In genomic region chr12:31967569-31967968, GRCh38 we compare ENCODE assay signal across 20 cellular contexts. TPM values are rescaled to one million over a fixed set of nuclear protein-coding genes. Genes with fewer than 3 reads are reported as not detected.
A peak's percentile ranks its signal among the peaks of the same experiment; 100 is the strongest.
DNase-seq lines count a peak whose midpoint lies in the region; ATAC-seq and TF ChIP-seq lines count a peak whose summit lies in the region.
"Had no signal": no experiment of that assay in that cellular context is flagged by ENCODE, and none has a peak within 500 bp of the region (broad histone marks: within the 10 kb centered on the region; RNA-seq: fewer than 3 reads in every experiment).

No MANE protein-coding gene starts in this region.

- no peaks in the 10 kb centered on the region for H3K27me3 Mint-ChIP-seq in CD4-positive, CD25-positive, alpha-beta regulatory T cell
- no peaks in the 10 kb centered on the region for H3K27me3 Mint-ChIP-seq in CD8-positive, alpha-beta memory T cell
- no peaks in the 10 kb centered on the region for H3K27me3 Mint-ChIP-seq in activated T-helper 17 cell treated with anti-CD3 and anti-CD28 coated beads, Interleukin-2, amount 50 U/mL, for 72 hours
- H3K27me3 Mint-ChIP-seq in naive B cell = no peaks in the 10 kb centered on the region
- H3K27me3 Mint-ChIP-seq: activated CD4-positive, alpha-beta T cell treated with anti-CD3 and anti-CD28 coated beads, Interleukin-2, amount 10 ng/mL, durations not matched to agents 7 days and 5 days had no signal

- CTCF ChIA-PET in CD8-positive, alpha-beta memory T cell (lab: Charles Lee) = interaction anchor here (1.5 kb wide), 1 partner anchor 70 kb away, joined by 6 read pairs; no protein-coding TSS in a partner anchor

- peaks cover 90% of the 10 kb centered on the region for H3K36me3 ChIP-seq in CD4-positive, CD25-positive, alpha-beta regulatory T cell (ENCODE audit: control insufficient read depth, insufficient read depth, low read length)
- H3K36me3 ChIP-seq in CD8-positive, alpha-beta memory T cell (ENCODE audit: insufficient read depth, low read length) = peaks cover 47% of the 10 kb centered on the region
- H3K36me3 ChIP-seq in uterus (no peaks in the 10 kb centered on the region), heart right ventricle (peaks cover 0 to 81% (median 21%) of the 10 kb centered on the region in 9 donors)

- H3K9me3 ChIP-seq in CD4-positive, CD25-positive, alpha-beta regulatory T cell (ENCODE audit: control insufficient read depth in 2 of 2, low read length in 2 of 2) = peaks cover 18 to 23% of the 10 kb centered on the region in 2 experiments
- peaks cover 8% of the 10 kb centered on the region for H3K9me3 ChIP-seq in CD8-positive, alpha-beta memory T cell (ENCODE audit: low read length)
- H3K9me3 ChIP-seq in uterus (peaks cover 0 to 3% of the 10 kb centered on the region in 2 donors), heart right ventricle (peaks cover 0 to 12% (median 0%) of the 10 kb centered on the region in 11 donors)
- H3K9me3 ChIP-seq: testis had no signal

- H3K4me1 Mint-ChIP-seq in CD4-positive, CD25-positive, alpha-beta regulatory T cell = peaks cover 20 to 85% (median 63%) of the 10 kb centered on the region in 4 donors
- H3K4me1 Mint-ChIP-seq in CD8-positive, alpha-beta memory T cell = peaks cover 76 to 96% (median 93%) of the 10 kb centered on the region in 3 donors
- H3K4me1 Mint-ChIP-seq in activated T-helper 17 cell treated with anti-CD3 and anti-CD28 coated beads, Interleukin-2, amount 50 U/mL, for 72 hours = peaks cover 48% of the 10 kb centered on the region
- H3K4me1 Mint-ChIP-seq in naive B cell = peaks cover 55 to 86% (median 72%) of the 10 kb centered on the region in 3 donors

- H3K27ac ChIP-seq in CD4-positive, CD25-positive, alpha-beta regulatory T cell (ENCODE audit: insufficient read depth, low read length, poor library complexity, severe bottlenecking) = peak overlapping the region; percentile 62
- H3K27ac ChIP-seq in CD8-positive, alpha-beta memory T cell (ENCODE audit: low read depth, low read length) = no peak overlapping the region
- H3K27ac ChIP-seq in uterus = no peak overlapping the region
- H3K27ac ChIP-seq in heart right ventricle = peak overlapping the region in 5 of 10 donors; percentile 11 to 72 (median 31)
- H3K27ac ChIP-seq: foreskin keratinocyte, testis had no signal

- H3K27me3 ChIP-seq in CD4-positive, CD25-positive, alpha-beta regulatory T cell (ENCODE audit: control insufficient read depth, insufficient read depth, low read length) = no peaks in the 10 kb centered on the region
- H3K27me3 ChIP-seq in CD8-positive, alpha-beta memory T cell (ENCODE audit: insufficient read depth, low read length, poor library complexity, severe bottlenecking) = no peaks in the 10 kb centered on the region
- H3K27me3 ChIP-seq in uterus = no peaks in the 10 kb centered on the region
- no peaks in the 10 kb centered on the region for H3K27me3 ChIP-seq in heart right ventricle
- H3K27me3 ChIP-seq: foreskin keratinocyte, ovary, testis had no signal

- H3K36me3 Mint-ChIP-seq in CD4-positive, CD25-positive, alpha-beta regulatory T cell = peaks cover 80% of the 10 kb centered on the region
- peaks cover 46 to 90% (median 59%) of the 10 kb centered on the region in 3 donors for H3K36me3 Mint-ChIP-seq in CD8-positive, alpha-beta memory T cell
- H3K36me3 Mint-ChIP-seq in activated T-helper 17 cell treated with anti-CD3 and anti-CD28 coated beads, Interleukin-2, amount 50 U/mL, for 72 hours (ENCODE audit: low read depth) = peaks cover 97% of the 10 kb centered on the region
- H3K36me3 Mint-ChIP-seq in naive B cell = peaks cover 34 to 36% of the 10 kb centered on the region in 2 donors

- H3K4me3 ChIP-seq in CD4-positive, CD25-positive, alpha-beta regulatory T cell (ENCODE audit: low read depth, low read length) = peak overlapping the region; percentile 98
- no peak overlapping the region for H3K4me3 ChIP-seq in CD8-positive, alpha-beta memory T cell (ENCODE audit: low read length)
- H3K4me3 ChIP-seq in uterus = no peak overlapping the region
- H3K4me3 ChIP-seq in heart right ventricle = no peak overlapping the region
- H3K4me3 ChIP-seq: K562, ovary, testis had no signal

- peaks cover 0 to 18% (median 2%) of the 10 kb centered on the region in 7 donors for H3K9me3 Mint-ChIP-seq in CD4-positive, CD25-positive, alpha-beta regulatory T cell
- peaks cover 0 to 7% (median 0%) of the 10 kb centered on the region in 5 donors for H3K9me3 Mint-ChIP-seq in CD8-positive, alpha-beta memory T cell
- no peaks in the 10 kb centered on the region for H3K9me3 Mint-ChIP-seq in activated T-helper 17 cell treated with anti-CD3 and anti-CD28 coated beads, Interleukin-2, amount 50 U/mL, for 72 hours
- peaks cover 0 to 13% (median 12%) of the 10 kb centered on the region in 7 donors for H3K9me3 Mint-ChIP-seq in naive B cell

- H3K4me3 Mint-ChIP-seq in CD4-positive, CD25-positive, alpha-beta regulatory T cell = peak overlapping the region; percentile 93 to 99 (median 94)
- H3K4me3 Mint-ChIP-seq in CD8-positive, alpha-beta memory T cell = peak overlapping the region; percentile 85 to 100 (median 96)
- peak overlapping the region; percentile 94 for H3K4me3 Mint-ChIP-seq in activated T-helper 17 cell treated with anti-CD3 and anti-CD28 coated beads, Interleukin-2, amount 50 U/mL, for 72 hours
- peak overlapping the region in 5 of 8 donors; percentile 42 to 89 (median 65) for H3K4me3 Mint-ChIP-seq in naive B cell

- POLR2A ChIA-PET in CD8-positive, alpha-beta memory T cell (lab: Charles Lee) = no interaction called here

- intact Hi-C loops in uterus (cut with DNase I; ENCODE audit: low total_unique reads) = no loop called here
- intact Hi-C loops in heart right ventricle (cut with DNase I) = loop anchor here in 2 of 10 donors (10.0 kb wide), 2 partner anchors 243 to 283 kb away; partner anchors contain the start of gene AMN1 (in 1 of the 2)

- peaks cover 69% of the 10 kb centered on the region for H3K4me1 ChIP-seq in CD4-positive, CD25-positive, alpha-beta regulatory T cell (ENCODE audit: control insufficient read depth, insufficient read depth, low read length, poor library complexity, severe bottlenecking)
- peaks cover 81% of the 10 kb centered on the region for H3K4me1 ChIP-seq in CD8-positive, alpha-beta memory T cell (ENCODE audit: insufficient read depth, low read length)
- H3K4me1 ChIP-seq in uterus (no peaks in the 10 kb centered on the region), heart right ventricle (peaks cover 2 to 69% (median 28%) of the 10 kb centered on the region in 9 donors)
- H3K4me1 ChIP-seq: foreskin keratinocyte had no signal

- peak overlapping the region; percentile 90 to 96 (median 93) for H3K27ac Mint-ChIP-seq in CD4-positive, CD25-positive, alpha-beta regulatory T cell
- H3K27ac Mint-ChIP-seq in CD8-positive, alpha-beta memory T cell = peak overlapping the region; percentile 74 to 98 (median 87)
- H3K27ac Mint-ChIP-seq in activated T-helper 17 cell treated with anti-CD3 and anti-CD28 coated beads, Interleukin-2, amount 50 U/mL, for 72 hours = peak overlapping the region; percentile 92
- H3K27ac Mint-ChIP-seq in naive B cell = peak overlapping the region in 5 of 6 donors; percentile 24 to 92 (median 58)

- TF ChIP-seq CTCF in uterus (IDR thresholded peaks at IDR 0.05) (no peak), heart right ventricle (IDR thresholded peaks at IDR 0.05) (no peak)

- no peak for TF ChIP-seq POLR2A in uterus (IDR thresholded peaks at IDR 0.05)

- no peak for ATAC-seq in CD4-positive, CD25-positive, alpha-beta regulatory T cell (ENCODE audit: low read depth in 2 of 2)
- ATAC-seq in activated T-helper 17 cell treated with anti-CD3 and anti-CD28 coated beads, Interleukin-2, amount 50 U/mL, for 72 hours (replicated peaks) = no peak
- ATAC-seq in naive B cell (ENCODE audit: low read depth in 2 of 2) = no peak
- no peak for ATAC-seq in heart right ventricle
- ATAC-seq: foreskin keratinocyte, left colon, SK-N-SH treated with all-trans-retinoic acid at 6 μM for 48 hours had no signal

- DNase-seq in CD4-positive, CD25-positive, alpha-beta regulatory T cell = no peak
- peak in 1 of 5 donors; percentile 29 for DNase-seq in CD8-positive, alpha-beta memory T cell
- no peak for DNase-seq in naive B cell
- no peak for DNase-seq in uterus
- DNase-seq in LoVo (ENCODE audit: low spot score) = no peak
- no peak for DNase-seq in heart right ventricle
- DNase-seq in NCI-H446 treated with DMSO at 0.1 percent for 48 hours (lab: John Stamatoyannopoulos, UW) = no peak
- DNase-seq: activated CD4-positive, alpha-beta T cell treated with anti-CD3 and anti-CD28 coated beads, Interleukin-2, amount 10 ng/mL, durations not matched to agents 7 days and 5 days; activated effector memory CD4-positive, alpha-beta T cell treated with Interleukin-2 at 50 U/mL for 16 hours; foreskin keratinocyte; left colon; NCI-H1930; NCI-H510A; ovary; RPMI8226; stimulated activated CD4-positive, alpha-beta T cell treated with anti-CD3 and anti-CD28 coated beads, Interleukin-2, amount 100 ng/mL, for 24 hours; testis had no signal

- 85% methylated on average over 7 of the region's 7 CpGs for WGBS in heart right ventricle, 2 donors

RNA-seq across cellular contexts. Expression of gene RESF1, which starts 8.4 kb away (rescaled TPM):
- total RNA-seq in CD4-positive, CD25-positive, alpha-beta regulatory T cell = 282 TPM
- 100 to 1,000 TPM; 151 to 203 (median 172) TPM for polyA plus RNA-seq in CD4-positive, CD25-positive, alpha-beta regulatory T cell
- 10 to 100 TPM; 90.5 to 90.9 TPM for total RNA-seq in CD8-positive, alpha-beta memory T cell
- 313 TPM for polyA plus RNA-seq in CD8-positive, alpha-beta memory T cell
- total RNA-seq in activated T-helper 17 cell treated with anti-CD3 and anti-CD28 coated beads, Interleukin-2, amount 50 U/mL, for 72 hours = 10 to 100 TPM; 83.1 to 88.3 TPM
- polyA plus RNA-seq in naive B cell (ENCODE audit: low read depth in 6 of 6) (100 to 1,000 TPM in 4 of 6 donors, 10 to 100 TPM in 2; 38.6 to 242 (median 117) TPM), heart right ventricle (10 to 100 TPM in 1 of 2 donors, 1 to 10 TPM in 1; 8.8 to 71.5 TPM)
- total RNA-seq in uterus (100 to 1,000 TPM in 1 of 4 donors, 10 to 100 TPM in 3; 39.1 to 145 (median 75.6) TPM), heart right ventricle (10 to 100 TPM; 15.0 to 36.3 (median 19.3) TPM)
